ENCODE assay signal across 1 cellular context in genomic region chr16:69823831-69824563, GRCh38.
TF ChIP-seq lines count a peak whose summit lies in the region.

No MANE protein-coding gene starts in this region.

TF ChIP-seq in HepG2, 621 proteins besides CTCF, POLR2A, EP300 and RAD21 (continued from another document and continues in another):
- TF ChIP-seq, protein P1, sequence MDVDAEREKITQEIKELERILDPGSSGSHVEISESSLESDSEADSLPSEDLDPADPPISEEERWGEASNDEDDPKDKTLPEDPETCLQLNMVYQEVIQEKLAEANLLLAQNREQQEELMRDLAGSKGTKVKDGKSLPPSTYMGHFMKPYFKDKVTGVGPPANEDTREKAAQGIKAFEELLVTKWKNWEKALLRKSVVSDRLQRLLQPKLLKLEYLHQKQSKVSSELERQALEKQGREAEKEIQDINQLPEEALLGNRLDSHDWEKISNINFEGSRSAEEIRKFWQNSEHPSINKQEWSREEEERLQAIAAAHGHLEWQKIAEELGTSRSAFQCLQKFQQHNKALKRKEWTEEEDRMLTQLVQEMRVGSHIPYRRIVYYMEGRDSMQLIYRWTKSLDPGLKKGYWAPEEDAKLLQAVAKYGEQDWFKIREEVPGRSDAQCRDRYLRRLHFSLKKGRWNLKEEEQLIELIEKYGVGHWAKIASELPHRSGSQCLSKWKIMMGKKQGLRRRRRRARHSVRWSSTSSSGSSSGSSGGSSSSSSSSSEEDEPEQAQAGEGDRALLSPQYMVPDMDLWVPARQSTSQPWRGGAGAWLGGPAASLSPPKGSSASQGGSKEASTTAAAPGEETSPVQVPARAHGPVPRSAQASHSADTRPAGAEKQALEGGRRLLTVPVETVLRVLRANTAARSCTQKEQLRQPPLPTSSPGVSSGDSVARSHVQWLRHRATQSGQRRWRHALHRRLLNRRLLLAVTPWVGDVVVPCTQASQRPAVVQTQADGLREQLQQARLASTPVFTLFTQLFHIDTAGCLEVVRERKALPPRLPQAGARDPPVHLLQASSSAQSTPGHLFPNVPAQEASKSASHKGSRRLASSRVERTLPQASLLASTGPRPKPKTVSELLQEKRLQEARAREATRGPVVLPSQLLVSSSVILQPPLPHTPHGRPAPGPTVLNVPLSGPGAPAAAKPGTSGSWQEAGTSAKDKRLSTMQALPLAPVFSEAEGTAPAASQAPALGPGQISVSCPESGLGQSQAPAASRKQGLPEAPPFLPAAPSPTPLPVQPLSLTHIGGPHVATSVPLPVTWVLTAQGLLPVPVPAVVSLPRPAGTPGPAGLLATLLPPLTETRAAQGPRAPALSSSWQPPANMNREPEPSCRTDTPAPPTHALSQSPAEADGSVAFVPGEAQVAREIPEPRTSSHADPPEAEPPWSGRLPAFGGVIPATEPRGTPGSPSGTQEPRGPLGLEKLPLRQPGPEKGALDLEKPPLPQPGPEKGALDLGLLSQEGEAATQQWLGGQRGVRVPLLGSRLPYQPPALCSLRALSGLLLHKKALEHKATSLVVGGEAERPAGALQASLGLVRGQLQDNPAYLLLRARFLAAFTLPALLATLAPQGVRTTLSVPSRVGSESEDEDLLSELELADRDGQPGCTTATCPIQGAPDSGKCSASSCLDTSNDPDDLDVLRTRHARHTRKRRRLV (CRISPR knock-in tag; IDR thresholded peaks at IDR 0.05) = no peak
- TF ChIP-seq ZNF205 (CRISPR knock-in tag; IDR thresholded peaks at IDR 0.05) (no peak), FOXA1 (IDR thresholded peaks at IDR 0.05) (no peak), FOXA1 (CRISPR knock-in tag; IDR thresholded peaks at IDR 0.05) (0 out of 2 replicates have a peak, but pooled peaks have one; percentile 3), TOPORS (CRISPR knock-in tag; IDR thresholded peaks at IDR 0.05) (no peak), ZNF10 (CRISPR knock-in tag; IDR thresholded peaks at IDR 0.05; ENCODE audit: borderline replicate concordance, low read depth) (no peak), ZNF282 (IDR thresholded peaks at IDR 0.05; ENCODE audit: partially characterized antibody) (no peak), KDM3A (CRISPR knock-in tag; IDR thresholded peaks at IDR 0.05; ENCODE audit: low read depth) (peak; percentile 22; the same call in 1 of the 2 replicates), ZNF337 (CRISPR knock-in tag; IDR thresholded peaks at IDR 0.05; ENCODE audit: borderline replicate concordance, low read depth) (0 out of 2 replicates have a peak, but pooled peaks have one; percentile 17), RNF219 (CRISPR knock-in tag; IDR thresholded peaks at IDR 0.05) (no peak), MED8 (CRISPR knock-in tag; IDR thresholded peaks at IDR 0.05; ENCODE audit: insufficient replicate concordance) (no peak), ZNF33B (CRISPR knock-in tag; IDR thresholded peaks at IDR 0.05) (no peak), ATF2 (CRISPR knock-in tag; IDR thresholded peaks at IDR 0.05) (no peak), ZSCAN5A (CRISPR knock-in tag; IDR thresholded peaks at IDR 0.05; ENCODE audit: borderline replicate concordance) (no peak), NFE2L2 (IDR thresholded peaks at IDR 0.05; ENCODE audit: low read length) (no peak), TEAD2 (CRISPR knock-in tag; IDR thresholded peaks at IDR 0.05) (no peak), HNRNPLL (IDR thresholded peaks at IDR 0.05; ENCODE audit: low read depth, low read length, poor library complexity, severe bottlenecking) (no peak), BCLAF1 (IDR thresholded peaks at IDR 0.05) (no peak), ZNF841 (CRISPR knock-in tag; IDR thresholded peaks at IDR 0.05; ENCODE audit: borderline replicate concordance) (no peak), ASH2L (IDR thresholded peaks at IDR 0.05; ENCODE audit: insufficient read length, low read depth, low read length) (no peak), KMT2A (CRISPR knock-in tag; IDR thresholded peaks at IDR 0.05) (no peak), GABPB1 (CRISPR knock-in tag; IDR thresholded peaks at IDR 0.05) (no peak), ZNF550 (CRISPR knock-in tag; IDR thresholded peaks at IDR 0.05; ENCODE audit: borderline replicate concordance) (no peak), ZFYVE20 (CRISPR knock-in tag; IDR thresholded peaks at IDR 0.05; ENCODE audit: borderline replicate concordance, low read depth) (no peak), TEAD3 (CRISPR knock-in tag; optimal IDR thresholded peaks at IDR 0.05; ENCODE audit: borderline replicate concordance) (peak; percentile 63), POLR2AphosphoS5 (IDR thresholded peaks at IDR 0.05; ENCODE audit: low read depth, low read length) (no peak), ZNF543 (CRISPR knock-in tag; IDR thresholded peaks at IDR 0.05) (0 out of 2 replicates have a peak, but pooled peaks have one; percentile 39), HNF1A (IDR thresholded peaks at IDR 0.05; ENCODE audit: low read depth) (no peak), HNF1A (CRISPR knock-in tag; IDR thresholded peaks at IDR 0.05; ENCODE audit: borderline replicate concordance) (no peak), ZNF468 (CRISPR knock-in tag; IDR thresholded peaks at IDR 0.05) (no peak), ZBTB20 (CRISPR knock-in tag; IDR thresholded peaks at IDR 0.05; ENCODE audit: borderline replicate concordance, low read depth) (no peak), ZNF563 (CRISPR knock-in tag; IDR thresholded peaks at IDR 0.05) (no peak), ZNF773 (CRISPR knock-in tag; IDR thresholded peaks at IDR 0.05; ENCODE audit: borderline replicate concordance) (no peak), KAT7 (CRISPR knock-in tag; IDR thresholded peaks at IDR 0.05; ENCODE audit: borderline replicate concordance) (0 out of 2 replicates have a peak, but pooled peaks have one; percentile 30), CCAR2 (optimal IDR thresholded peaks at IDR 0.05; ENCODE audit: low read depth, low read length) (no peak), FOXC1 (CRISPR knock-in tag; IDR thresholded peaks at IDR 0.05; ENCODE audit: borderline replicate concordance) (no peak), BRD4 (CRISPR knock-in tag; IDR thresholded peaks at IDR 0.05) (peak; percentile 75), MYNN (CRISPR knock-in tag; IDR thresholded peaks at IDR 0.05; ENCODE audit: low read depth) (no peak), ISL2 (CRISPR knock-in tag; IDR thresholded peaks at IDR 0.05) (0 out of 2 replicates have a peak, but pooled peaks have one; percentile 35), NR1H2 (CRISPR knock-in tag; IDR thresholded peaks at IDR 0.05; ENCODE audit: borderline replicate concordance, low read depth) (no peak)
- TF ChIP-seq, protein P2, sequence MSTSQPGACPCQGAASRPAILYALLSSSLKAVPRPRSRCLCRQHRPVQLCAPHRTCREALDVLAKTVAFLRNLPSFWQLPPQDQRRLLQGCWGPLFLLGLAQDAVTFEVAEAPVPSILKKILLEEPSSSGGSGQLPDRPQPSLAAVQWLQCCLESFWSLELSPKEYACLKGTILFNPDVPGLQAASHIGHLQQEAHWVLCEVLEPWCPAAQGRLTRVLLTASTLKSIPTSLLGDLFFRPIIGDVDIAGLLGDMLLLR (CRISPR knock-in tag; IDR thresholded peaks at IDR 0.05) = no peak
- TF ChIP-seq, protein P3, sequence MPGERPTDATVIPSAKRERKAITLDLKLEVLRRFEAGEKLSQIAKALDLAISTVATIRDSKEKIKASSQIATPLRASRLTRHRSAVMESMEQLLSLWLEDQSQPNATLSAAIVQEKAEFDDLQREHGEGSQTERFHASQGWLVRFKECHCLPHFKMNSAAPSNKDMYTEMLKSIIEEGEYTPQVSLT (CRISPR knock-in tag; IDR thresholded peaks at IDR 0.05; ENCODE audit: borderline replicate concordance, low read depth) = no peak
- TF ChIP-seq, protein P4, sequence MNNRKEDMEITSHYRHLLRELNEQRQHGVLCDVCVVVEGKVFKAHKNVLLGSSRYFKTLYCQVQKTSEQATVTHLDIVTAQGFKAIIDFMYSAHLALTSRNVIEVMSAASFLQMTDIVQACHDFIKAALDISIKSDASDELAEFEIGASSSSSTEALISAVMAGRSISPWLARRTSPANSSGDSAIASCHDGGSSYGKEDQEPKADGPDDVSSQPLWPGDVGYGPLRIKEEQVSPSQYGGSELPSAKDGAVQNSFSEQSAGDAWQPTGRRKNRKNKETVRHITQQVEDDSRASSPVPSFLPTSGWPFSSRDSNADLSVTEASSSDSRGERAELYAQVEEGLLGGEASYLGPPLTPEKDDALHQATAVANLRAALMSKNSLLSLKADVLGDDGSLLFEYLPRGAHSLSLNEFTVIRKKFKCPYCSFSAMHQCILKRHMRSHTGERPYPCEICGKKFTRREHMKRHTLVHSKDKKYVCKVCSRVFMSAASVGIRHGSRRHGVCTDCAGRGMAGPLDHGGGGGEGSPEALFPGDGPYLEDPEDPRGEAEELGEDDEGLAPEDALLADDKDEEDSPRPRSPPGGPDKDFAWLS (CRISPR knock-in tag; IDR thresholded peaks at IDR 0.05; ENCODE audit: borderline replicate concordance) = no peak
